Comparison of ENCODE assay signal across 8 cellular contexts in genomic region chr20:53642196-53643030, GRCh38. TPM values are rescaled to one million over a fixed set of nuclear protein-coding genes. Genes with fewer than 3 reads are reported as not detected.
A peak's percentile ranks its signal among the peaks of the same experiment; 100 is the strongest.
DNase-seq lines count a peak whose midpoint lies in the region; ATAC-seq, FAIRE-seq and TF ChIP-seq lines count a peak whose summit lies in the region.

No MANE protein-coding gene starts in this region.

- FAIRE-seq in astrocyte (lab: Jason Lieb, UNC) = no peak
- FAIRE-seq in kidney (lab: Jason Lieb, UNC) = no peak

- H3K4me2 ChIP-seq in astrocyte (ENCODE audit: low read length) = peak overlapping the region; percentile 82

- DNase-seq in AG04449 (ENCODE audit: low read depth, low spot score) (no peak), SK-N-DZ (ENCODE audit: low spot score) (peak; percentile 49), astrocyte (ENCODE audit: low read depth) (peak; percentile 64), kidney (no peak), DMS79 (lab: John Stamatoyannopoulos, UW) (no peak)
- DNase-seq in stimulated activated naive CD8-positive, alpha-beta T cell treated with anti-CD3 and anti-CD28 coated beads, Interleukin-15, Interleukin-2, amounts not matched to agents 100 U/mL and 50 U/mL, for 24 hours = peak; percentile 58

- H3K4me3 ChIP-seq in AG04449 (ENCODE audit: low read depth, low read length) (0 out of 2 replicates have a peak overlapping the region, but pooled peaks have one; percentile 12), astrocyte (ENCODE audit: insufficient read depth, low read depth, low read length) (no peak overlapping the region), kidney (ENCODE audit: low read length in 2 of 2) (peak overlapping the region; percentile 3 to 47)

- peak overlapping the region; percentile 34 for H3K4me3 Mint-ChIP-seq in astrocyte (ENCODE audit: unreplicated experiment)

- H3K36me3 Mint-ChIP-seq in astrocyte (ENCODE audit: low read depth, unreplicated experiment) = no peaks in the 10 kb centered on the region

- POLR2A ChIA-PET in AG04449 (lab: Yijun Ruan, JAX) = interaction anchor here (1.0 kb wide), 1 partner anchor 19 kb away, joined by 3 read pairs; no protein-coding TSS in a partner anchor

- peaks cover 21% of the 10 kb centered on the region for H3K4me1 Mint-ChIP-seq in astrocyte (ENCODE audit: low read depth, unreplicated experiment)

- H3K9me3 Mint-ChIP-seq in astrocyte (ENCODE audit: unreplicated experiment) = no peaks in the 10 kb centered on the region

- H3K9ac ChIP-seq in astrocyte (ENCODE audit: low read length) (peak overlapping the region; percentile 69), kidney (ENCODE audit: low read length in 2 of 2) (peak overlapping the region in 1 of 2 donors; percentile 3)

- CTCF ChIA-PET in AG04449 (lab: Yijun Ruan, JAX) = interaction anchor here (1.0 to 1.6 kb wide), 5 partner anchors 9 to 273 kb away, joined by 4 to 7 read pairs (median 4); no protein-coding TSS in a partner anchor

- peak overlapping the region; percentile 96 for H3K27ac Mint-ChIP-seq in astrocyte (ENCODE audit: unreplicated experiment)

- no peaks in the 10 kb centered on the region for H3K79me2 ChIP-seq in astrocyte (ENCODE audit: insufficient read depth, low read length)

- H3K27me3 ChIP-seq in astrocyte (ENCODE audit: insufficient read depth, low read length) = no peaks in the 10 kb centered on the region

- peak overlapping the region; percentile 79 for H3K27ac ChIP-seq in astrocyte (ENCODE audit: low read depth, low read length)
- peak overlapping the region; percentile 53 to 89 for H3K27ac ChIP-seq in kidney (ENCODE audit: low read depth in 2 of 2, low read length in 2 of 2)

- H3K4me1 ChIP-seq in astrocyte (ENCODE audit: insufficient read depth, low read length) (peaks cover 16% of the 10 kb centered on the region), kidney (ENCODE audit: control insufficient read depth in 1 of 2, insufficient read depth in 1 of 2, low read depth in 1 of 2, low read length in 2 of 2) (peaks cover 7 to 9% of the 10 kb centered on the region in 2 donors)

- no peaks in the 10 kb centered on the region for H3K27me3 Mint-ChIP-seq in astrocyte (ENCODE audit: low read depth, unreplicated experiment)

- TF ChIP-seq CTCF in AG04449 (IDR thresholded peaks at IDR 0.05; ENCODE audit: insufficient read depth, low read length, missing control alignments) (no peak), astrocyte (IDR thresholded peaks at IDR 0.05; ENCODE audit: insufficient read depth, low read depth, low read length) (no peak), kidney (IDR thresholded peaks at IDR 0.05; ENCODE audit: borderline replicate concordance, extremely low read depth, insufficient read depth) (no peak)

- no peaks in the 10 kb centered on the region for H3K36me3 ChIP-seq in astrocyte (ENCODE audit: insufficient read depth, low read length)
- H3K36me3 ChIP-seq in kidney (ENCODE audit: control insufficient read depth in 1 of 2, insufficient read depth in 2 of 2, low read length in 2 of 2) = no peaks in the 10 kb centered on the region

- peak; percentile 47 for ATAC-seq in GM19035 (IDR thresholded peaks at IDR 0.05; ENCODE audit: unreplicated experiment)
- ATAC-seq in HG03432 (IDR thresholded peaks at IDR 0.05; ENCODE audit: unreplicated experiment) = peak; percentile 75
- peak; percentile 92 for ATAC-seq in stimulated activated naive CD8-positive, alpha-beta T cell treated with anti-CD3 and anti-CD28 coated beads, Interleukin-15, Interleukin-2, amounts not matched to agents 100 U/mL and 50 U/mL, for 24 hours

- intact Hi-C loops in kidney (cut with DNase I) = no loop called here

- H4K20me1 ChIP-seq in astrocyte (ENCODE audit: insufficient read depth, low read length) = no peaks in the 10 kb centered on the region

- H2AFZ ChIP-seq in astrocyte (ENCODE audit: low read depth, low read length) = peak overlapping the region; percentile 59

- H3K9me3 ChIP-seq in astrocyte (ENCODE audit: insufficient read depth, low read depth, low read length) = no peaks in the 10 kb centered on the region
- H3K9me3 ChIP-seq in kidney (ENCODE audit: control insufficient read depth in 1 of 2, low read length in 2 of 2) = no peaks in the 10 kb centered on the region

RNA-seq across cellular contexts. Expression of gene ZNF217, which starts 48.8 kb away (rescaled TPM):
- 9.8 and 10.8 TPM in 2 replicates for polyA plus RNA-seq in SK-N-DZ (2014; cell fraction: cytosol; rRNA removed)
- 9.4 and 19.0 TPM in 2 replicates for polyA plus RNA-seq in SK-N-DZ (2014; cell fraction: nucleus; rRNA removed)
- 54.6 and 57.9 TPM in 2 replicates for total RNA-seq in astrocyte
- 60.9 TPM for total RNA-seq in kidney
- 5.0 TPM for polyA plus RNA-seq in kidney (ENCODE audit: insufficient read depth, low read depth, low replicate concordance)

Comparison
In these comparisons a context has a peak if more than half of its experiments do, and no peak if none do; other contexts are left out.
1. DNase-seq: peak in SK-N-DZ (single experiment), astrocyte (single experiment) and stimulated activated naive CD8-positive, alpha-beta T cell treated with anti-CD3 and anti-CD28 coated beads, Interleukin-15, Interleukin-2, amounts not matched to agents 100 U/mL and 50 U/mL, for 24 hours (single experiment); none in AG04449 (single experiment), kidney (single experiment) and DMS79 (single experiment).
2. Peak in every context shown above with its lines, with median percentiles within 50 percentile points of each other: ATAC-seq.